In genomic region chr16:57815987-57816745, GRCh38 we compare ENCODE assay signal across 9 cellular contexts. TPM values are rescaled to one million over a fixed set of nuclear protein-coding genes. Genes with fewer than 3 reads are reported as not detected.
DNase-seq lines count a peak whose midpoint lies in the region; ATAC-seq and TF ChIP-seq lines count a peak whose summit lies in the region.
"Had no signal": no experiment of that assay in that cellular context is flagged by ENCODE, and none has a peak within 500 bp of the region (broad histone marks: within the 10 kb centered on the region; RNA-seq: fewer than 3 reads in every experiment).

No MANE protein-coding gene starts in this region.

- intact Hi-C loops in Panc1 (cut with micrococcal nuclease; ENCODE audit: unreplicated experiment): no loop called here
- intact Hi-C loops in gastrocnemius medialis (cut with DNase I; ENCODE audit: low total_unique reads): loop anchor here (1.0 to 5.0 kb wide), 2 partner anchors 29 to 79 kb away; partner anchors contain the start of gene KATNB1

- peak overlapping the region; percentile 57 for H3K27ac ChIP-seq in Panc1 (ENCODE audit: low read length)
- H3K27ac ChIP-seq in hepatocyte: peak overlapping the region; percentile 94
- H3K27ac ChIP-seq in gastrocnemius medialis: peak overlapping the region; percentile 80 to 87 (median 85)

- no peak for TF ChIP-seq CTCF in Panc1 (IDR thresholded peaks at IDR 0.05)
- no peak for TF ChIP-seq CTCF in hepatocyte (IDR thresholded peaks at IDR 0.05; ENCODE audit: poor library complexity)
- TF ChIP-seq CTCF in gastrocnemius medialis (IDR thresholded peaks at IDR 0.05 in 4 of 5, conservative IDR thresholded peaks at IDR 0.05 in 1 of 5): no peak

- H3K9me3 ChIP-seq in Panc1 (ENCODE audit: control insufficient read depth, insufficient read depth, low read depth, low read length) (no peaks in the 10 kb centered on the region), hepatocyte (ENCODE audit: low read depth) (no peaks in the 10 kb centered on the region), gastrocnemius medialis (no peaks in the 10 kb centered on the region)

- no peak overlapping the region for H3K4me2 ChIP-seq in hepatocyte

- H3K9me2 ChIP-seq in hepatocyte (replicated peaks; ENCODE audit: insufficient read depth): no peaks in the 10 kb centered on the region

- 39% methylated on average over 16 of the region's 16 CpGs for WGBS in hepatocyte (ENCODE audit: low lambda C conversion rate, missing lambda C conversion rate)

- H3K36me3 ChIP-seq in Panc1 (ENCODE audit: control insufficient read depth, insufficient read depth, low read length) (no peaks in the 10 kb centered on the region), hepatocyte (replicated peaks; ENCODE audit: insufficient read depth, low read depth) (no peaks in the 10 kb centered on the region), gastrocnemius medialis (no peaks in the 10 kb centered on the region)

- no peaks in the 10 kb centered on the region for H4K20me1 ChIP-seq in hepatocyte (ENCODE audit: insufficient read depth, poor library complexity, severe bottlenecking)

- CTCF ChIA-PET in Panc1 (lab: Charles Lee): no interaction called here

- BruUV-seq in Panc1 (replicated peaks; lab: Mats Ljungman, UMichigan): no TSS peak

- H3K4me1 ChIP-seq in Panc1 (ENCODE audit: control insufficient read depth, insufficient read depth, low read length): peaks cover 13% of the 10 kb centered on the region
- peaks cover 33% of the 10 kb centered on the region for H3K4me1 ChIP-seq in hepatocyte (ENCODE audit: insufficient read depth)
- peaks cover 15 to 17% of the 10 kb centered on the region in 2 donors for H3K4me1 ChIP-seq in gastrocnemius medialis

- ATAC-seq in HG03066 (IDR thresholded peaks at IDR 0.05; ENCODE audit: low read depth, unreplicated experiment): peak; percentile 70
- ATAC-seq in Panc1: peak; percentile 86
- peak; percentile 98 for ATAC-seq in gastrocnemius medialis
- no peak for ATAC-seq in HG02973 (IDR thresholded peaks at IDR 0.05; ENCODE audit: unreplicated experiment)

- TF ChIP-seq POLR2A in gastrocnemius medialis (IDR thresholded peaks at IDR 0.05): peak in 1 of 2 donors; percentile 19

- peak; percentile 96 for DNase-seq in ELF-1 (ENCODE audit: low read depth, low spot score)
- DNase-seq in Panc1 (ENCODE audit: low read depth, low spot score): no peak
- DNase-seq in astrocyte of the hippocampus (ENCODE audit: low read depth, low spot score): peak; percentile 98
- DNase-seq in hepatocyte (ENCODE audit: low spot score): peak; percentile 91
- peak; percentile 97 to 98 for DNase-seq in gastrocnemius medialis
- no peak for DNase-seq in activated CD4-positive, CD25-positive, alpha-beta regulatory T cell (lab: John Stamatoyannopoulos, UW)
- DNase-seq: activated B cell treated with CpG ODN at 0.5 μM for 24 hours had no signal

- H2AFZ ChIP-seq in hepatocyte: no peak overlapping the region

- in situ Hi-C loops in Panc1 (cut with HindIII; ENCODE audit: low pct_unique_long_range_greater_than_20kb, low sequenced_read_pairs) (no loop called here), gastrocnemius medialis (cut with MboI; ENCODE audit: low sequenced_read_pairs in 4 of 4) (no loop called here)

- H3K4me3 ChIP-seq in Panc1 (ENCODE audit: low read depth in 2 of 2, low read length in 2 of 2) (no peak overlapping the region), hepatocyte (no peak overlapping the region), gastrocnemius medialis (no peak overlapping the region)

- POLR2A ChIA-PET in Panc1 (lab: Charles Lee): no interaction called here

- H3K27me3 ChIP-seq in Panc1 (ENCODE audit: control insufficient read depth, insufficient read depth, low read length) (no peaks in the 10 kb centered on the region), hepatocyte (no peaks in the 10 kb centered on the region), gastrocnemius medialis (no peaks in the 10 kb centered on the region)

- no peaks in the 10 kb centered on the region for H3K79me2 ChIP-seq in hepatocyte

RNA-seq across cellular contexts. Expression of gene KIFC3, which starts 13.9 kb away (rescaled TPM):
- total RNA-seq in Panc1 (2021; ENCODE audit: unreplicated experiment) (51.5 TPM), hepatocyte (41.4 and 49.7 TPM in 2 replicates), gastrocnemius medialis (10 to 100 TPM in 1 of 4 donors, 1 to 10 TPM in 3; 2.1 to 12.0 (median 3.2) TPM)
- polyA plus RNA-seq in Panc1 (2012; ENCODE audit: insufficient read length): 79.0 TPM
- polyA plus RNA-seq in hepatocyte: 55.3 and 66.5 TPM in 2 replicates

Comparison
In these comparisons a context has a peak if more than half of its experiments do, and no peak if none do; other contexts are left out.
1. DNase-seq: peak in ELF-1 (single experiment), astrocyte of the hippocampus (single experiment), hepatocyte (single experiment) and gastrocnemius medialis (2 of 2); none in Panc1 (single experiment) and activated CD4-positive, CD25-positive, alpha-beta regulatory T cell (0 of 4).
2. Peak in every context shown above with its lines, with median percentiles within 50 percentile points of each other: H3K27ac ChIP-seq.